Comparison of ENCODE assay signal across 10 cellular contexts in the genomic region with DNA sequence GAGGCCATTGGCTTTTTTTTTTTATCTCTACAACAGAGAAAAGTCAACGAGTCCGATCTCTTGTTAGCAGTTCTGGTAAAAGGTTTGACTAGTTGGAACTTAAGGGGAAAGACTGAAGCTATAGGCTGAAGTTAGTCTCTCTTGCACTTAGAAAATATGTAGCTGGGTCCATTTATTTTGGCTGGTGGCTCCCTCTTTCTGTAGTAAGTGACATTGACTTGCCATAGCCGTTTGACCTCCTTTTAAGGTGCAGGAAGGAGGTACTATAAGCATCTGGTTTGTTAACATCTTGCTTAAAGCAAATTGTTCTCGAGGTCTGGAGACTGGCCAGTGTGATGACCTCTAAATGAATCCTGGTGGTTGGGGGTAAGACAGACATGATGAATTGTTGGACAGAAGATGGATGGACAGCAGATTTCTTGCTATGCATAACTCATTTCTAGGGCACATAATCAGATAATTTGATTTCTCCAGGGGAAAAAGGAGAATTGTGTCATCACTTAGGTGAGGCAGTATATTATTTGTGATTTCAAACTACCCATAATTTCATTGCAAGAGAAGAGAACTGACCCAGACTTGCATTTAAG.
DNase-seq lines count a peak whose midpoint lies in the region; ATAC-seq, FAIRE-seq and TF ChIP-seq lines count a peak whose summit lies in the region.
"Had no signal": no experiment of that assay in that cellular context is flagged by ENCODE, and none has a peak within 500 bp of the region (broad histone marks: within the 10 kb centered on the region; RNA-seq: fewer than 3 reads in every experiment).

No MANE protein-coding gene starts in this region.

- FAIRE-seq in D721Med (lab: Jason Lieb, UNC) = no peak
- no peak for FAIRE-seq in frontal cortex (lab: Jason Lieb, UNC)
- FAIRE-seq: RCC 7860 had no signal

- peak; percentile 22 for TF ChIP-seq CTCF in D721Med (IDR thresholded peaks at IDR 0.05; ENCODE audit: insufficient read depth, missing control alignments)

- ATAC-seq in GM21515 (IDR thresholded peaks at IDR 0.05; ENCODE audit: unreplicated experiment) (peak; percentile 53), SK-N-SH treated with all-trans-retinoic acid at 6 μM for 48 hours (peak; percentile 85), GM19467 (IDR thresholded peaks at IDR 0.05; ENCODE audit: unreplicated experiment) (no peak)

- DNase-seq in D721Med (ENCODE audit: insufficient read length, low spot score) (no peak), iris pigment epithelial cell (ENCODE audit: low read depth) (peak; percentile 3), iPS-NIHi11 (ENCODE audit: low spot score) (no peak), frontal cortex (ENCODE audit: low spot score in 2 of 2) (no peak)
- no peak for DNase-seq in activated CD4-positive, alpha-beta T cell treated with anti-CD3 and anti-CD28 coated beads, Interleukin-2, amount 50 U/mL, for 4 hours
- DNase-seq: testis had no signal

TF ChIP-seq in SK-N-SH treated with all-trans-retinoic acid at 6 μM for 48 hours, 23 proteins besides CTCF, POLR2A, EP300 and RAD21:
- TF ChIP-seq, protein P1, sequence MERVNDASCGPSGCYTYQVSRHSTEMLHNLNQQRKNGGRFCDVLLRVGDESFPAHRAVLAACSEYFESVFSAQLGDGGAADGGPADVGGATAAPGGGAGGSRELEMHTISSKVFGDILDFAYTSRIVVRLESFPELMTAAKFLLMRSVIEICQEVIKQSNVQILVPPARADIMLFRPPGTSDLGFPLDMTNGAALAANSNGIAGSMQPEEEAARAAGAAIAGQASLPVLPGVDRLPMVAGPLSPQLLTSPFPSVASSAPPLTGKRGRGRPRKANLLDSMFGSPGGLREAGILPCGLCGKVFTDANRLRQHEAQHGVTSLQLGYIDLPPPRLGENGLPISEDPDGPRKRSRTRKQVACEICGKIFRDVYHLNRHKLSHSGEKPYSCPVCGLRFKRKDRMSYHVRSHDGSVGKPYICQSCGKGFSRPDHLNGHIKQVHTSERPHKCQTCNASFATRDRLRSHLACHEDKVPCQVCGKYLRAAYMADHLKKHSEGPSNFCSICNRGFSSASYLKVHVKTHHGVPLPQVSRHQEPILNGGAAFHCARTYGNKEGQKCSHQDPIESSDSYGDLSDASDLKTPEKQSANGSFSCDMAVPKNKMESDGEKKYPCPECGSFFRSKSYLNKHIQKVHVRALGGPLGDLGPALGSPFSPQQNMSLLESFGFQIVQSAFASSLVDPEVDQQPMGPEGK (CRISPR knock-in tag; IDR thresholded peaks at IDR 0.05; ENCODE audit: borderline replicate concordance) = peak; percentile 61; the same call in 1 of the 2 replicates
- no peak for TF ChIP-seq ZNF565 (CRISPR knock-in tag; conservative IDR thresholded peaks at IDR 0.05; ENCODE audit: low read depth)
- no peak for TF ChIP-seq PPARA (CRISPR knock-in tag; IDR thresholded peaks at IDR 0.05; ENCODE audit: borderline replicate concordance)
- no peak for TF ChIP-seq OSR1 (CRISPR knock-in tag; IDR thresholded peaks at IDR 0.05)
- no peak for TF ChIP-seq GLIS3 (CRISPR knock-in tag; IDR thresholded peaks at IDR 0.05)
- TF ChIP-seq, protein P2, sequence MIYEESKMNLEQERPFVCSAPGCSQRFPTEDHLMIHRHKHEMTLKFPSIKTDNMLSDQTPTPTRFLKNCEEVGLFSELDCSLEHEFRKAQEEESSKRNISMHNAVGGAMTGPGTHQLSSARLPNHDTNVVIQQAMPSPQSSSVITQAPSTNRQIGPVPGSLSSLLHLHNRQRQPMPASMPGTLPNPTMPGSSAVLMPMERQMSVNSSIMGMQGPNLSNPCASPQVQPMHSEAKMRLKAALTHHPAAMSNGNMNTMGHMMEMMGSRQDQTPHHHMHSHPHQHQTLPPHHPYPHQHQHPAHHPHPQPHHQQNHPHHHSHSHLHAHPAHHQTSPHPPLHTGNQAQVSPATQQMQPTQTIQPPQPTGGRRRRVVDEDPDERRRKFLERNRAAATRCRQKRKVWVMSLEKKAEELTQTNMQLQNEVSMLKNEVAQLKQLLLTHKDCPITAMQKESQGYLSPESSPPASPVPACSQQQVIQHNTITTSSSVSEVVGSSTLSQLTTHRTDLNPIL (CRISPR knock-in tag; IDR thresholded peaks at IDR 0.05; ENCODE audit: low read depth) = peak; percentile 62; the same call in 1 of the 2 replicates
- TF ChIP-seq ISL1 (CRISPR knock-in tag; IDR thresholded peaks at IDR 0.05) = peak; percentile 81
- TF ChIP-seq, protein P3, sequence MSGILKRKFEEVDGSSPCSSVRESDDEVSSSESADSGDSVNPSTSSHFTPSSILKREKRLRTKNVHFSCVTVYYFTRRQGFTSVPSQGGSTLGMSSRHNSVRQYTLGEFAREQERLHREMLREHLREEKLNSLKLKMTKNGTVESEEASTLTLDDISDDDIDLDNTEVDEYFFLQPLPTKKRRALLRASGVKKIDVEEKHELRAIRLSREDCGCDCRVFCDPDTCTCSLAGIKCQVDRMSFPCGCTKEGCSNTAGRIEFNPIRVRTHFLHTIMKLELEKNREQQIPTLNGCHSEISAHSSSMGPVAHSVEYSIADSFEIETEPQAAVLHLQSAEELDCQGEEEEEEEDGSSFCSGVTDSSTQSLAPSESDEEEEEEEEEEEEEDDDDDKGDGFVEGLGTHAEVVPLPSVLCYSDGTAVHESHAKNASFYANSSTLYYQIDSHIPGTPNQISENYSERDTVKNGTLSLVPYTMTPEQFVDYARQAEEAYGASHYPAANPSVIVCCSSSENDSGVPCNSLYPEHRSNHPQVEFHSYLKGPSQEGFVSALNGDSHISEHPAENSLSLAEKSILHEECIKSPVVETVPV (CRISPR knock-in tag; IDR thresholded peaks at IDR 0.05) = no peak
- TF ChIP-seq ZFP3 (CRISPR knock-in tag; IDR thresholded peaks at IDR 0.05) = peak; percentile 17; the same call in 1 of the 2 replicates
- no peak for TF ChIP-seq RARB (CRISPR knock-in tag; IDR thresholded peaks at IDR 0.05)
- TF ChIP-seq ZNF8 (CRISPR knock-in tag; IDR thresholded peaks at IDR 0.05) = no peak; the same call in 1 of the 2 replicates
- no peak for TF ChIP-seq ARNTL (CRISPR knock-in tag; IDR thresholded peaks at IDR 0.05; ENCODE audit: borderline replicate concordance, low read depth)
- TF ChIP-seq TOX (CRISPR knock-in tag; IDR thresholded peaks at IDR 0.05; ENCODE audit: borderline replicate concordance) = no peak
- no peak for TF ChIP-seq TCF4 (CRISPR knock-in tag; IDR thresholded peaks at IDR 0.05; ENCODE audit: borderline replicate concordance)
- TF ChIP-seq ZFP30 (CRISPR knock-in tag; IDR thresholded peaks at IDR 0.05) = no peak
- peak; percentile 69; the same call in 1 of the 2 replicates for TF ChIP-seq CSDC2 (CRISPR knock-in tag; IDR thresholded peaks at IDR 0.05)
- peak; percentile 68; the same call in 1 of the 2 replicates for TF ChIP-seq ZC3H10 (CRISPR knock-in tag; IDR thresholded peaks at IDR 0.05)
- TF ChIP-seq ZNF70 (CRISPR knock-in tag; IDR thresholded peaks at IDR 0.05) = no peak
- TF ChIP-seq, protein P4, sequence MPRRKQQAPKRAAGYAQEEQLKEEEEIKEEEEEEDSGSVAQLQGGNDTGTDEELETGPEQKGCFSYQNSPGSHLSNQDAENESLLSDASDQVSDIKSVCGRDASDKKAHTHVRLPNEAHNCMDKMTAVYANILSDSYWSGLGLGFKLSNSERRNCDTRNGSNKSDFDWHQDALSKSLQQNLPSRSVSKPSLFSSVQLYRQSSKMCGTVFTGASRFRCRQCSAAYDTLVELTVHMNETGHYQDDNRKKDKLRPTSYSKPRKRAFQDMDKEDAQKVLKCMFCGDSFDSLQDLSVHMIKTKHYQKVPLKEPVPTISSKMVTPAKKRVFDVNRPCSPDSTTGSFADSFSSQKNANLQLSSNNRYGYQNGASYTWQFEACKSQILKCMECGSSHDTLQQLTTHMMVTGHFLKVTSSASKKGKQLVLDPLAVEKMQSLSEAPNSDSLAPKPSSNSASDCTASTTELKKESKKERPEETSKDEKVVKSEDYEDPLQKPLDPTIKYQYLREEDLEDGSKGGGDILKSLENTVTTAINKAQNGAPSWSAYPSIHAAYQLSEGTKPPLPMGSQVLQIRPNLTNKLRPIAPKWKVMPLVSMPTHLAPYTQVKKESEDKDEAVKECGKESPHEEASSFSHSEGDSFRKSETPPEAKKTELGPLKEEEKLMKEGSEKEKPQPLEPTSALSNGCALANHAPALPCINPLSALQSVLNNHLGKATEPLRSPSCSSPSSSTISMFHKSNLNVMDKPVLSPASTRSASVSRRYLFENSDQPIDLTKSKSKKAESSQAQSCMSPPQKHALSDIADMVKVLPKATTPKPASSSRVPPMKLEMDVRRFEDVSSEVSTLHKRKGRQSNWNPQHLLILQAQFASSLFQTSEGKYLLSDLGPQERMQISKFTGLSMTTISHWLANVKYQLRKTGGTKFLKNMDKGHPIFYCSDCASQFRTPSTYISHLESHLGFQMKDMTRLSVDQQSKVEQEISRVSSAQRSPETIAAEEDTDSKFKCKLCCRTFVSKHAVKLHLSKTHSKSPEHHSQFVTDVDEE (CRISPR knock-in tag; IDR thresholded peaks at IDR 0.05) = peak; percentile 31; the same call in 1 of the 2 replicates
- TF ChIP-seq BACH2 (CRISPR knock-in tag; IDR thresholded peaks at IDR 0.05; ENCODE audit: borderline replicate concordance) = no peak
- TF ChIP-seq, protein P5, sequence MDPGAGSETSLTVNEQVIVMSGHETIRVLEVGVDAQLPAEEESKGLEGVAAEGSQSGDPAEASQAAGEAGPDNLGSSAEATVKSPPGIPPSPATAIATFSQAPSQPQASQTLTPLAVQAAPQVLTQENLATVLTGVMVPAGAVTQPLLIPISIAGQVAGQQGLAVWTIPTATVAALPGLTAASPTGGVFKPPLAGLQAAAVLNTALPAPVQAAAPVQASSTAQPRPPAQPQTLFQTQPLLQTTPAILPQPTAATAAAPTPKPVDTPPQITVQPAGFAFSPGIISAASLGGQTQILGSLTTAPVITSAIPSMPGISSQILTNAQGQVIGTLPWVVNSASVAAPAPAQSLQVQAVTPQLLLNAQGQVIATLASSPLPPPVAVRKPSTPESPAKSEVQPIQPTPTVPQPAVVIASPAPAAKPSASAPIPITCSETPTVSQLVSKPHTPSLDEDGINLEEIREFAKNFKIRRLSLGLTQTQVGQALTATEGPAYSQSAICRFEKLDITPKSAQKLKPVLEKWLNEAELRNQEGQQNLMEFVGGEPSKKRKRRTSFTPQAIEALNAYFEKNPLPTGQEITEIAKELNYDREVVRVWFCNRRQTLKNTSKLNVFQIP (CRISPR knock-in tag; IDR thresholded peaks at IDR 0.05; ENCODE audit: borderline replicate concordance, low read depth) = no peak
- no peak for TF ChIP-seq ESRRG (CRISPR knock-in tag; IDR thresholded peaks at IDR 0.05)
